ENCODE assay signal across 13 cellular contexts in genomic region chr1:24009406-24009805, GRCh38. TPM values are rescaled to one million over a fixed set of nuclear protein-coding genes. Genes with fewer than 3 reads are reported as not detected.
DNase-seq lines count a peak whose midpoint lies in the region; ATAC-seq, FAIRE-seq and TF ChIP-seq lines count a peak whose summit lies in the region.
"Had no signal": no experiment of that assay in that cellular context is flagged by ENCODE, and none has a peak within 500 bp of the region (broad histone marks: within the 10 kb centered on the region; RNA-seq: fewer than 3 reads in every experiment).

No MANE protein-coding gene starts in this region.

- no peak overlapping the region for H3K4me3 Mint-ChIP-seq in astrocyte (ENCODE audit: unreplicated experiment)
- H3K4me3 Mint-ChIP-seq in activated T-helper 17 cell treated with anti-CD3 and anti-CD28 coated beads, Interleukin-2, amount 50 U/mL, for 72 hours: no peak overlapping the region
- H3K4me3 Mint-ChIP-seq: immature natural killer cell, neural progenitor cell had no signal

- FAIRE-seq in astrocyte (lab: Jason Lieb, UNC): no peak
- FAIRE-seq: GM18507 had no signal

- H3K9me3 ChIP-seq in astrocyte (ENCODE audit: insufficient read depth, low read depth, low read length): no peaks in the 10 kb centered on the region
- H3K9me3 ChIP-seq in aorta (ENCODE audit: control insufficient read depth, low read length): no peaks in the 10 kb centered on the region

- H3K9ac ChIP-seq in astrocyte (ENCODE audit: low read length): no peak overlapping the region
- H3K9ac ChIP-seq: neural progenitor cell had no signal

- ATAC-seq in aorta (ENCODE audit: low FRiP score) (no peak), HG03442 (IDR thresholded peaks at IDR 0.05; ENCODE audit: unreplicated experiment) (no peak)
- ATAC-seq in activated T-helper 17 cell treated with anti-CD3 and anti-CD28 coated beads, Interleukin-2, amount 50 U/mL, for 72 hours (replicated peaks): no peak

- no peaks in the 10 kb centered on the region for H3K9me3 Mint-ChIP-seq in astrocyte (ENCODE audit: unreplicated experiment)
- no peaks in the 10 kb centered on the region for H3K9me3 Mint-ChIP-seq in activated T-helper 17 cell treated with anti-CD3 and anti-CD28 coated beads, Interleukin-2, amount 50 U/mL, for 72 hours
- H3K9me3 Mint-ChIP-seq: immature natural killer cell had no signal

- peak overlapping the region; percentile 57 for H3K4me2 ChIP-seq in astrocyte (ENCODE audit: low read length)
- H3K4me2 ChIP-seq: neural progenitor cell had no signal

- DNase-seq in HS-27A (ENCODE audit: low read depth) (peak; percentile 76), astrocyte (ENCODE audit: low read depth) (peak; percentile 65), iris pigment epithelial cell (ENCODE audit: low read depth) (peak; percentile 44), aorta (no peak), NCI-H2227 (lab: John Stamatoyannopoulos, UW; ENCODE audit: unreplicated experiment) (no peak)
- DNase-seq: DMS79 treated with DMSO at 0.1 percent for 48 hours; immature natural killer cell; NCI-H2107; stimulated activated CD8-positive, alpha-beta memory T cell treated with anti-CD3 and anti-CD28 coated beads, Interleukin-4, amount 100 ng/mL, for 48 hours had no signal

- H3K36me3 ChIP-seq in astrocyte (ENCODE audit: insufficient read depth, low read length): no peaks in the 10 kb centered on the region
- H3K36me3 ChIP-seq in aorta (ENCODE audit: control insufficient read depth in 1 of 2, insufficient read depth in 2 of 2, low read length in 1 of 2): no peaks in the 10 kb centered on the region
- H3K36me3 ChIP-seq: neural progenitor cell had no signal

- H3K27ac ChIP-seq in astrocyte (ENCODE audit: low read depth, low read length) (no peak overlapping the region), aorta (ENCODE audit: low read depth in 1 of 2, low read length in 2 of 2) (peak overlapping the region; percentile 30 to 91)
- H3K27ac ChIP-seq: neural progenitor cell had no signal

- no peaks in the 10 kb centered on the region for H3K36me3 Mint-ChIP-seq in astrocyte (ENCODE audit: low read depth, unreplicated experiment)
- no peaks in the 10 kb centered on the region for H3K36me3 Mint-ChIP-seq in activated T-helper 17 cell treated with anti-CD3 and anti-CD28 coated beads, Interleukin-2, amount 50 U/mL, for 72 hours (ENCODE audit: low read depth)
- H3K36me3 Mint-ChIP-seq: immature natural killer cell had no signal

- H4K20me1 ChIP-seq in astrocyte (ENCODE audit: insufficient read depth, low read length): no peaks in the 10 kb centered on the region

- H3K27ac Mint-ChIP-seq in astrocyte (ENCODE audit: unreplicated experiment): no peak overlapping the region
- no peak overlapping the region for H3K27ac Mint-ChIP-seq in activated T-helper 17 cell treated with anti-CD3 and anti-CD28 coated beads, Interleukin-2, amount 50 U/mL, for 72 hours
- H3K27ac Mint-ChIP-seq: immature natural killer cell, neural progenitor cell had no signal

- intact Hi-C loops in aorta (cut with DNase I): no loop called here

- H2AFZ ChIP-seq in astrocyte (ENCODE audit: low read depth, low read length): no peak overlapping the region
- H2AFZ ChIP-seq: neural progenitor cell had no signal

- H3K4me1 ChIP-seq in astrocyte (ENCODE audit: insufficient read depth, low read length): peaks cover 14% of the 10 kb centered on the region
- H3K4me1 ChIP-seq in aorta (ENCODE audit: control insufficient read depth in 1 of 2, insufficient read depth in 2 of 2, low read length in 2 of 2): peaks cover 6 to 7% of the 10 kb centered on the region in 2 donors
- H3K4me1 ChIP-seq: neural progenitor cell had no signal

- WGBS in aorta, 2 donors: 83 to 88% methylated on average over 1 of the region's 1 CpG

- peaks cover 6% of the 10 kb centered on the region for H3K4me1 Mint-ChIP-seq in astrocyte (ENCODE audit: low read depth, unreplicated experiment)
- H3K4me1 Mint-ChIP-seq in activated T-helper 17 cell treated with anti-CD3 and anti-CD28 coated beads, Interleukin-2, amount 50 U/mL, for 72 hours: no peaks in the 10 kb centered on the region
- H3K4me1 Mint-ChIP-seq: immature natural killer cell had no signal

- peaks cover 2% of the 10 kb centered on the region for H3K27me3 Mint-ChIP-seq in astrocyte (ENCODE audit: low read depth, unreplicated experiment)
- H3K27me3 Mint-ChIP-seq in activated T-helper 17 cell treated with anti-CD3 and anti-CD28 coated beads, Interleukin-2, amount 50 U/mL, for 72 hours: peaks cover 3% of the 10 kb centered on the region

- TF ChIP-seq CTCF in astrocyte (IDR thresholded peaks at IDR 0.05; ENCODE audit: insufficient read depth, low read depth, low read length): no peak

- H3K27me3 ChIP-seq in astrocyte (ENCODE audit: insufficient read depth, low read length) (no peaks in the 10 kb centered on the region), aorta (ENCODE audit: control insufficient read depth in 1 of 2, insufficient read depth in 2 of 2, low read length in 1 of 2) (no peaks in the 10 kb centered on the region)
- H3K27me3 ChIP-seq: neural progenitor cell had no signal

- H3K79me2 ChIP-seq in astrocyte (ENCODE audit: insufficient read depth, low read length): no peaks in the 10 kb centered on the region

- H3K4me3 ChIP-seq in astrocyte (ENCODE audit: insufficient read depth, low read depth, low read length) (no peak overlapping the region), aorta (ENCODE audit: low read length in 2 of 2) (no peak overlapping the region)
- H3K4me3 ChIP-seq: neural progenitor cell had no signal

RNA-seq across cellular contexts. Expression of gene SRSF10, which starts 29.3 kb away (rescaled TPM):
- total RNA-seq in astrocyte (90.0 and 92.4 TPM in 2 replicates), aorta (10 to 100 TPM; 91.1 to 98.4 TPM)
- 100 to 1,000 TPM in 1 of 2 donors, 10 to 100 TPM in 1; 50.1 to 114 TPM for polyA plus RNA-seq in aorta
- 100 to 1,000 TPM; 168 to 199 TPM for total RNA-seq in activated T-helper 17 cell treated with anti-CD3 and anti-CD28 coated beads, Interleukin-2, amount 50 U/mL, for 72 hours

RNA-seq across cellular contexts. Expression of gene PNRC2, which starts 49.8 kb away (rescaled TPM):
- 57.8 and 83.8 TPM in 2 replicates for total RNA-seq in astrocyte
- total RNA-seq in aorta: 10 to 100 TPM; 93.5 to 94.7 TPM
- 100 to 1,000 TPM in 1 of 2 donors, 10 to 100 TPM in 1; 75.3 to 141 TPM for polyA plus RNA-seq in aorta
- 100 to 1,000 TPM; 112 to 125 TPM for total RNA-seq in activated T-helper 17 cell treated with anti-CD3 and anti-CD28 coated beads, Interleukin-2, amount 50 U/mL, for 72 hours

Comparison
In these comparisons a context has a peak if more than half of its experiments do, and no peak if none do; other contexts are left out.
1. DNase-seq: peak in HS-27A (single experiment), astrocyte (single experiment) and iris pigment epithelial cell (single experiment); none in aorta (0 of 2) and NCI-H2227 (single experiment).